1 cellular context compared by ENCODE assay signal in the genomic region with DNA sequence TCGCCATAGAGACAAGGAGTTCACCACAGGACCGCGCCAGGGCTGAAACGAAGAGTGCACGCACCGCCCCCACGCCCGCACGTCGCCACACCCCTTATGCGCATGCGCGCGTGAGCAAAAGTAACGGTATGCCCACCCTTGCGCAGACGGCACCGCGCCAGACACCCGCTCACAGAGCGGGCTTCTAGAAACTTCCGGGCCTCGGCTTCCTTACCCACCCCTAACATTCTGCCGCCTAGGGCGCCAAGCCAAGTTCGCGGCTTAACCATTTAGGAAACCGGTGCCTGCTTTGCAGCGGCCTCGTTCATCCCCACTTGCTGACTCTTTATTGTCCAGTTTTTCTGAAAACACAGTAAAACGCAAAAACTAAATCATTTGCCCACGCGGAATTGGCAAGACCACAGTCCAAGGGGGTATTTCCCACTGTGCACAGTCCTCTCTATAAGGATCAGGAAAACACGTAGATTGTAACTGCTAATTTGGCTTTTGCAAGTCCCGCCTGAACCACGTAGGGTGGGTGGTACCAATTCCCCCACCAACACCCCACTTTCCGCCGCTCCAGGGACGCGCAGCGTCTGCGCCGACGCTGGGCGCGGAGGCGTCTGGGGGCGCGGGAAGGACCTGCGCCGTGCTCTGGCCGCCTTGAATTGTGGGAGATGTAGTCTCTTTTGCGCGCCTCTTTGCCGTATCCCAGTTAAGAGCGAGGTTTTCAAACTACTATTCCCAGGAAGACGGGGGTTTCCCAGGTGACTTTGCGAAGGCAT.
A peak's percentile ranks its signal among the peaks of the same experiment; 100 is the strongest.
TF ChIP-seq lines count a peak whose summit lies in the region.

Gene FBXO15 (minus strand): TSS at position 56 of the 764 bp plus-strand sequence. CDS start 49 bp downstream, at position 7.
A gene with protein sequence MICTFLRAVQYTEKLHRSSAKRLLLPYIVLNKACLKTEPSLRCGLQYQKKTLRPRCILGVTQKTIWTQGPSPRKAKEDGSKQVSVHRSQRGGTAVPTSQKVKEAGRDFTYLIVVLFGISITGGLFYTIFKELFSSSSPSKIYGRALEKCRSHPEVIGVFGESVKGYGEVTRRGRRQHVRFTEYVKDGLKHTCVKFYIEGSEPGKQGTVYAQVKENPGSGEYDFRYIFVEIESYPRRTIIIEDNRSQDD (plus strand): TSS at position 745 of the 764 bp plus-strand sequence. CDS start 286 bp downstream, outside the sequence.

TF ChIP-seq in HepG2, 621 proteins besides CTCF, POLR2A, EP300 and RAD21 (continued from another document and continues in another):
- TF ChIP-seq ZNF546 (CRISPR knock-in tag; conservative IDR thresholded peaks at IDR 0.05) (no peak), POLR2AphosphoS2 (IDR thresholded peaks at IDR 0.05; ENCODE audit: low read depth, low read length) (no peak), MYNN (CRISPR knock-in tag; IDR thresholded peaks at IDR 0.05; ENCODE audit: low read depth) (0 out of 2 replicates have a peak, but pooled peaks have one; percentile 69), SNAI1 (CRISPR knock-in tag; IDR thresholded peaks at IDR 0.05; ENCODE audit: borderline replicate concordance) (no peak), SP140L (CRISPR knock-in tag; IDR thresholded peaks at IDR 0.05; ENCODE audit: borderline replicate concordance) (peak; percentile 90), GABPB1 (CRISPR knock-in tag; IDR thresholded peaks at IDR 0.05) (peak; percentile 88), MLLT10 (CRISPR knock-in tag; IDR thresholded peaks at IDR 0.05) (no peak; the same call in 1 of the 2 replicates), ATF6 (CRISPR knock-in tag; conservative IDR thresholded peaks at IDR 0.05) (no peak), NONO (IDR thresholded peaks at IDR 0.05) (no peak), NONO (CRISPR knock-in tag; conservative IDR thresholded peaks at IDR 0.05) (peak; percentile 47; the same call in 1 of the 2 replicates), CHD2 (IDR thresholded peaks at IDR 0.05; ENCODE audit: low read depth, low read length) (0 out of 2 replicates have a peak, but pooled peaks have one; percentile 35), NFKBIZ (CRISPR knock-in tag; IDR thresholded peaks at IDR 0.05) (no peak; the same call in 1 of the 2 replicates), ZNF773 (CRISPR knock-in tag; IDR thresholded peaks at IDR 0.05; ENCODE audit: borderline replicate concordance) (peak; percentile 61; the same call in 1 of the 2 replicates), ZBTB7B (CRISPR knock-in tag; IDR thresholded peaks at IDR 0.05) (peak; percentile 46), TBX2 (CRISPR knock-in tag; IDR thresholded peaks at IDR 0.05; ENCODE audit: borderline replicate concordance) (peak; percentile 70; the same call in 1 of the 2 replicates), ZNF441 (CRISPR knock-in tag; IDR thresholded peaks at IDR 0.05; ENCODE audit: borderline replicate concordance) (peak; percentile 72; the same call in 1 of the 2 replicates), ZNF160 (CRISPR knock-in tag; IDR thresholded peaks at IDR 0.05) (no peak), ETV6 (CRISPR knock-in tag; conservative IDR thresholded peaks at IDR 0.05) (no peak), ZNF446 (CRISPR knock-in tag; IDR thresholded peaks at IDR 0.05) (no peak), ELF4 (CRISPR knock-in tag; IDR thresholded peaks at IDR 0.05; ENCODE audit: borderline replicate concordance) (peak; percentile 86), ZNF567 (CRISPR knock-in tag; IDR thresholded peaks at IDR 0.05; ENCODE audit: borderline replicate concordance) (no peak), RELA (CRISPR knock-in tag; IDR thresholded peaks at IDR 0.05) (no peak), CBX1 (IDR thresholded peaks at IDR 0.05; ENCODE audit: low read depth) (peak; percentile 31), KMT2A (CRISPR knock-in tag; IDR thresholded peaks at IDR 0.05) (peak; percentile 69; the same call in 1 of the 2 replicates), STAG1 (CRISPR knock-in tag; IDR thresholded peaks at IDR 0.05) (no peak), JUNB (CRISPR knock-in tag; IDR thresholded peaks at IDR 0.05; ENCODE audit: borderline replicate concordance) (no peak), RFX1 (IDR thresholded peaks at IDR 0.05) (peak; percentile 86), ZNF382 (CRISPR knock-in tag; IDR thresholded peaks at IDR 0.05; ENCODE audit: borderline replicate concordance) (no peak), ZNF766 (CRISPR knock-in tag; IDR thresholded peaks at IDR 0.05; ENCODE audit: borderline replicate concordance) (peak; percentile 84; the same call in 1 of the 2 replicates), HNRNPUL1 (IDR thresholded peaks at IDR 0.05; ENCODE audit: low read depth, low read length) (no peak), ZNF879 (CRISPR knock-in tag; IDR thresholded peaks at IDR 0.05) (peak; percentile 93; the same call in 1 of the 2 replicates)
- TF ChIP-seq, protein P1, sequence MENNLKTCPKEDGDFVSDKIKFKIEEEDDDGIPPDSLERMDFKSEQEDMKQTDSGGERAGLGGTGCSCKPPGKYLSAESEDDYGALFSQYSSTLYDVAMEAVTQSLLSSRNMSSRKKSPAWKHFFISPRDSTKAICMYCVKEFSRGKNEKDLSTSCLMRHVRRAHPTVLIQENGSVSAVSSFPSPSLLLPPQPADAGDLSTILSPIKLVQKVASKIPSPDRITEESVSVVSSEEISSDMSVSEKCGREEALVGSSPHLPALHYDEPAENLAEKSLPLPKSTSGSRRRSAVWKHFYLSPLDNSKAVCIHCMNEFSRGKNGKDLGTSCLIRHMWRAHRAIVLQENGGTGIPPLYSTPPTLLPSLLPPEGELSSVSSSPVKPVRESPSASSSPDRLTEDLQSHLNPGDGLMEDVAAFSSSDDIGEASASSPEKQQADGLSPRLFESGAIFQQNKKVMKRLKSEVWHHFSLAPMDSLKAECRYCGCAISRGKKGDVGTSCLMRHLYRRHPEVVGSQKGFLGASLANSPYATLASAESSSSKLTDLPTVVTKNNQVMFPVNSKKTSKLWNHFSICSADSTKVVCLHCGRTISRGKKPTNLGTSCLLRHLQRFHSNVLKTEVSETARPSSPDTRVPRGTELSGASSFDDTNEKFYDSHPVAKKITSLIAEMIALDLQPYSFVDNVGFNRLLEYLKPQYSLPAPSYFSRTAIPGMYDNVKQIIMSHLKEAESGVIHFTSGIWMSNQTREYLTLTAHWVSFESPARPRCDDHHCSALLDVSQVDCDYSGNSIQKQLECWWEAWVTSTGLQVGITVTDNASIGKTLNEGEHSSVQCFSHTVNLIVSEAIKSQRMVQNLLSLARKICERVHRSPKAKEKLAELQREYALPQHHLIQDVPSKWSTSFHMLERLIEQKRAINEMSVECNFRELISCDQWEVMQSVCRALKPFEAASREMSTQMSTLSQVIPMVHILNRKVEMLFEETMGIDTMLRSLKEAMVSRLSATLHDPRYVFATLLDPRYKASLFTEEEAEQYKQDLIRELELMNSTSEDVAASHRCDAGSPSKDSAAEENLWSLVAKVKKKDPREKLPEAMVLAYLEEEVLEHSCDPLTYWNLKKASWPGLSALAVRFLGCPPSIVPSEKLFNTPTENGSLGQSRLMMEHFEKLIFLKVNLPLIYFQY (CRISPR knock-in tag; IDR thresholded peaks at IDR 0.05; ENCODE audit: borderline replicate concordance), result no peak; the same call in 1 of the 2 replicates
- TF ChIP-seq, protein P2, sequence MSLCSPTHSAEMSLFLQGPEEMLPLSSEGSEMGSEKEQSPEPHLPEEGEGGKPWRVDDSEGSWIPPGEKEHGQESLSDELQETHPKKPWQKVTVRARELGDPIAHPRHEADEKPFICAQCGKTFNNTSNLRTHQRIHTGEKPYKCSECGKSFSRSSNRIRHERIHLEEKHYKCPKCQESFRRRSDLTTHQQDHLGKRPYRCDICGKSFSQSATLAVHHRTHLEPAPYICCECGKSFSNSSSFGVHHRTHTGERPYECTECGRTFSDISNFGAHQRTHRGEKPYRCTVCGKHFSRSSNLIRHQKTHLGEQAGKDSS (CRISPR knock-in tag; IDR thresholded peaks at IDR 0.05; ENCODE audit: borderline replicate concordance, low read depth), result no peak
- TF ChIP-seq, protein P3, sequence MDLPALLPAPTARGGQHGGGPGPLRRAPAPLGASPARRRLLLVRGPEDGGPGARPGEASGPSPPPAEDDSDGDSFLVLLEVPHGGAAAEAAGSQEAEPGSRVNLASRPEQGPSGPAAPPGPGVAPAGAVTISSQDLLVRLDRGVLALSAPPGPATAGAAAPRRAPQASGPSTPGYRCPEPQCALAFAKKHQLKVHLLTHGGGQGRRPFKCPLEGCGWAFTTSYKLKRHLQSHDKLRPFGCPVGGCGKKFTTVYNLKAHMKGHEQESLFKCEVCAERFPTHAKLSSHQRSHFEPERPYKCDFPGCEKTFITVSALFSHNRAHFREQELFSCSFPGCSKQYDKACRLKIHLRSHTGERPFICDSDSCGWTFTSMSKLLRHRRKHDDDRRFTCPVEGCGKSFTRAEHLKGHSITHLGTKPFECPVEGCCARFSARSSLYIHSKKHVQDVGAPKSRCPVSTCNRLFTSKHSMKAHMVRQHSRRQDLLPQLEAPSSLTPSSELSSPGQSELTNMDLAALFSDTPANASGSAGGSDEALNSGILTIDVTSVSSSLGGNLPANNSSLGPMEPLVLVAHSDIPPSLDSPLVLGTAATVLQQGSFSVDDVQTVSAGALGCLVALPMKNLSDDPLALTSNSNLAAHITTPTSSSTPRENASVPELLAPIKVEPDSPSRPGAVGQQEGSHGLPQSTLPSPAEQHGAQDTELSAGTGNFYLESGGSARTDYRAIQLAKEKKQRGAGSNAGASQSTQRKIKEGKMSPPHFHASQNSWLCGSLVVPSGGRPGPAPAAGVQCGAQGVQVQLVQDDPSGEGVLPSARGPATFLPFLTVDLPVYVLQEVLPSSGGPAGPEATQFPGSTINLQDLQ (CRISPR knock-in tag; IDR thresholded peaks at IDR 0.05), result no peak
- TF ChIP-seq, protein P4, sequence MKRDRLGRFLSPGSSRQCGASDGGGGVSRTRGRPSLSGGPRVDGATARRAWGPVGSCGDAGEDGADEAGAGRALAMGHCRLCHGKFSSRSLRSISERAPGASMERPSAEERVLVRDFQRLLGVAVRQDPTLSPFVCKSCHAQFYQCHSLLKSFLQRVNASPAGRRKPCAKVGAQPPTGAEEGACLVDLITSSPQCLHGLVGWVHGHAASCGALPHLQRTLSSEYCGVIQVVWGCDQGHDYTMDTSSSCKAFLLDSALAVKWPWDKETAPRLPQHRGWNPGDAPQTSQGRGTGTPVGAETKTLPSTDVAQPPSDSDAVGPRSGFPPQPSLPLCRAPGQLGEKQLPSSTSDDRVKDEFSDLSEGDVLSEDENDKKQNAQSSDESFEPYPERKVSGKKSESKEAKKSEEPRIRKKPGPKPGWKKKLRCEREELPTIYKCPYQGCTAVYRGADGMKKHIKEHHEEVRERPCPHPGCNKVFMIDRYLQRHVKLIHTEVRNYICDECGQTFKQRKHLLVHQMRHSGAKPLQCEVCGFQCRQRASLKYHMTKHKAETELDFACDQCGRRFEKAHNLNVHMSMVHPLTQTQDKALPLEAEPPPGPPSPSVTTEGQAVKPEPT (CRISPR knock-in tag; IDR thresholded peaks at IDR 0.05; ENCODE audit: low read depth), result peak; percentile 88; the same call in 1 of the 2 replicates
- TF ChIP-seq, protein P5, sequence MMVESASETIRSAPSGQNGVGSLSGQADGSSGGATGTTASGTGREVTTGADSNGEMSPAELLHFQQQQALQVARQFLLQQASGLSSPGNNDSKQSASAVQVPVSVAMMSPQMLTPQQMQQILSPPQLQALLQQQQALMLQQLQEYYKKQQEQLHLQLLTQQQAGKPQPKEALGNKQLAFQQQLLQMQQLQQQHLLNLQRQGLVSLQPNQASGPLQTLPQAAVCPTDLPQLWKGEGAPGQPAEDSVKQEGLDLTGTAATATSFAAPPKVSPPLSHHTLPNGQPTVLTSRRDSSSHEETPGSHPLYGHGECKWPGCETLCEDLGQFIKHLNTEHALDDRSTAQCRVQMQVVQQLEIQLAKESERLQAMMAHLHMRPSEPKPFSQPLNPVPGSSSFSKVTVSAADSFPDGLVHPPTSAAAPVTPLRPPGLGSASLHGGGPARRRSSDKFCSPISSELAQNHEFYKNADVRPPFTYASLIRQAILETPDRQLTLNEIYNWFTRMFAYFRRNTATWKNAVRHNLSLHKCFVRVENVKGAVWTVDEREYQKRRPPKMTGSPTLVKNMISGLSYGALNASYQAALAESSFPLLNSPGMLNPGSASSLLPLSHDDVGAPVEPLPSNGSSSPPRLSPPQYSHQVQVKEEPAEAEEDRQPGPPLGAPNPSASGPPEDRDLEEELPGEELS (CRISPR knock-in tag; IDR thresholded peaks at IDR 0.05), result peak; percentile 47; the same call in 1 of the 2 replicates
- TF ChIP-seq, protein P6, sequence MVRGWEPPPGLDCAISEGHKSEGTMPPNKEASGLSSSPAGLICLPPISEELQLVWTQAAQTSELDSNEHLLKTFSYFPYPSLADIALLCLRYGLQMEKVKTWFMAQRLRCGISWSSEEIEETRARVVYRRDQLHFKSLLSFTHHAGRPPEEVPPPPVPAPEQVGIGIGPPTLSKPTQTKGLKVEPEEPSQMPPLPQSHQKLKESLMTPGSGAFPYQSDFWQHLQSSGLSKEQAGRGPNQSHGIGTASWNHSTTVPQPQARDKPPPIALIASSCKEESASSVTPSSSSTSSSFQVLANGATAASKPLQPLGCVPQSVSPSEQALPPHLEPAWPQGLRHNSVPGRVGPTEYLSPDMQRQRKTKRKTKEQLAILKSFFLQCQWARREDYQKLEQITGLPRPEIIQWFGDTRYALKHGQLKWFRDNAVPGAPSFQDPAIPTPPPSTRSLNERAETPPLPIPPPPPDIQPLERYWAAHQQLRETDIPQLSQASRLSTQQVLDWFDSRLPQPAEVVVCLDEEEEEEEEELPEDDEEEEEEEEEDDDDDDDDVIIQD (CRISPR knock-in tag; IDR thresholded peaks at IDR 0.05; ENCODE audit: low read depth), result no peak
- TF ChIP-seq, protein P7, sequence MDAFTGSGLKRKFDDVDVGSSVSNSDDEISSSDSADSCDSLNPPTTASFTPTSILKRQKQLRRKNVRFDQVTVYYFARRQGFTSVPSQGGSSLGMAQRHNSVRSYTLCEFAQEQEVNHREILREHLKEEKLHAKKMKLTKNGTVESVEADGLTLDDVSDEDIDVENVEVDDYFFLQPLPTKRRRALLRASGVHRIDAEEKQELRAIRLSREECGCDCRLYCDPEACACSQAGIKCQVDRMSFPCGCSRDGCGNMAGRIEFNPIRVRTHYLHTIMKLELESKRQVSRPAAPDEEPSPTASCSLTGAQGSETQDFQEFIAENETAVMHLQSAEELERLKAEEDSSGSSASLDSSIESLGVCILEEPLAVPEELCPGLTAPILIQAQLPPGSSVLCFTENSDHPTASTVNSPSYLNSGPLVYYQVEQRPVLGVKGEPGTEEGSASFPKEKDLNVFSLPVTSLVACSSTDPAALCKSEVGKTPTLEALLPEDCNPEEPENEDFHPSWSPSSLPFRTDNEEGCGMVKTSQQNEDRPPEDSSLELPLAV (CRISPR knock-in tag; conservative IDR thresholded peaks at IDR 0.05; ENCODE audit: low read depth), result no peak
- TF ChIP-seq, protein P8, sequence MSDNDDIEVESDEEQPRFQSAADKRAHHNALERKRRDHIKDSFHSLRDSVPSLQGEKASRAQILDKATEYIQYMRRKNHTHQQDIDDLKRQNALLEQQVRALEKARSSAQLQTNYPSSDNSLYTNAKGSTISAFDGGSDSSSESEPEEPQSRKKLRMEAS (IDR thresholded peaks at IDR 0.05), result peak; percentile 93
